ENCODE assay signal across 8 cellular contexts in genomic region chr11:121591405-121592033, GRCh38.
DNase-seq lines count a peak whose midpoint lies in the region; ATAC-seq and TF ChIP-seq lines count a peak whose summit lies in the region.

No MANE protein-coding gene starts in this region.

- H3K9me3 ChIP-seq in MM.1S (replicated peaks; ENCODE audit: insufficient read depth, low read length), result no peaks in the 10 kb centered on the region
- no peaks in the 10 kb centered on the region for H3K9me3 ChIP-seq in gastroesophageal sphincter
- H3K9me3 ChIP-seq in parathyroid adenoma (ENCODE audit: control insufficient read depth, low read length), result no peaks in the 10 kb centered on the region
- no peaks in the 10 kb centered on the region for H3K9me3 ChIP-seq in upper lobe of left lung

- H2AFZ ChIP-seq in MM.1S (ENCODE audit: low read length) (no peak overlapping the region), parathyroid adenoma (peak overlapping the region; percentile 26)

- no peaks in the 10 kb centered on the region for H3K9me3 Mint-ChIP-seq in activated naive CD4-positive, alpha-beta T cell treated with anti-CD3 and anti-CD28 coated beads for 36 hours

- H3K4me1 Mint-ChIP-seq in activated naive CD4-positive, alpha-beta T cell treated with anti-CD3 and anti-CD28 coated beads for 36 hours (ENCODE audit: low read depth), result peaks cover 14% of the 10 kb centered on the region

- H3K4me2 ChIP-seq in MM.1S (ENCODE audit: low read depth, low read length) (no peak overlapping the region), parathyroid adenoma (ENCODE audit: low read length) (no peak overlapping the region)

- H3K79me2 ChIP-seq in MM.1S (ENCODE audit: low read length), result no peaks in the 10 kb centered on the region
- H3K79me2 ChIP-seq in parathyroid adenoma, result no peaks in the 10 kb centered on the region

- CTCF ChIA-PET in activated naive CD4-positive, alpha-beta T cell treated with anti-CD3 and anti-CD28 coated beads for 36 hours (lab: Charles Lee), result interaction anchor here (0.6 to 2.8 kb wide), 25 partner anchors 9 to 397 kb away, joined by 3 to 23 read pairs (median 3); no protein-coding TSS in a partner anchor

- H3K9ac ChIP-seq in MM.1S (ENCODE audit: low read length), result no peak overlapping the region
- H3K9ac ChIP-seq in parathyroid adenoma, result no peak overlapping the region

- H3K27ac ChIP-seq in MM.1S (ENCODE audit: low read length) (no peak overlapping the region), gastroesophageal sphincter (peak overlapping the region in 2 of 4 donors; percentile 81 to 84), parathyroid adenoma (no peak overlapping the region), upper lobe of left lung (no peak overlapping the region)

- 5 to 19% methylated on average over 3 of the region's 3 CpGs for WGBS in gastroesophageal sphincter (ENCODE audit: low coverage in 1 of 2), 2 donors
- 15 to 16% methylated on average over 3 of the region's 3 CpGs for WGBS in upper lobe of left lung, 2 donors

- no peak overlapping the region for H3K4me3 Mint-ChIP-seq in activated naive CD4-positive, alpha-beta T cell treated with anti-CD3 and anti-CD28 coated beads for 36 hours

- intact Hi-C loops in activated naive CD4-positive, alpha-beta T cell treated with anti-CD3 and anti-CD28 coated beads for 36 hours (cut with micrococcal nuclease), result loop anchor here (1.0 kb wide), 4 partner anchors 127 to 342 kb away; no protein-coding TSS in a partner anchor

- peaks cover 37% of the 10 kb centered on the region for H3K36me3 Mint-ChIP-seq in activated naive CD4-positive, alpha-beta T cell treated with anti-CD3 and anti-CD28 coated beads for 36 hours (ENCODE audit: low read depth)

- no peak overlapping the region for H3K27ac Mint-ChIP-seq in activated naive CD4-positive, alpha-beta T cell treated with anti-CD3 and anti-CD28 coated beads for 36 hours

- DNase-seq in activated gamma-delta T cell treated with Interleukin-2 at 50 U/mL for 16 hours (peak; percentile 68), activated gamma-delta T cell (lab: John Stamatoyannopoulos, UW) (no peak), MM.1S (peak; percentile 68), SK-N-DZ (ENCODE audit: low spot score) (peak; percentile 43), upper lobe of left lung (peak in 1 of 2 donors; percentile 65)
- peak; percentile 87 for DNase-seq in activated naive CD4-positive, alpha-beta T cell treated with anti-CD3 and anti-CD28 coated beads for 36 hours

- H3K27me3 Mint-ChIP-seq in activated naive CD4-positive, alpha-beta T cell treated with anti-CD3 and anti-CD28 coated beads for 36 hours (ENCODE audit: low read depth), result no peaks in the 10 kb centered on the region

- H3K27me3 ChIP-seq in MM.1S (replicated peaks; ENCODE audit: insufficient read depth, low read length) (no peaks in the 10 kb centered on the region), gastroesophageal sphincter (no peaks in the 10 kb centered on the region), parathyroid adenoma (ENCODE audit: control insufficient read depth, insufficient read depth, low read length) (no peaks in the 10 kb centered on the region), upper lobe of left lung (no peaks in the 10 kb centered on the region)

- H3K4me3 ChIP-seq in MM.1S (ENCODE audit: low read length) (no peak overlapping the region), gastroesophageal sphincter (no peak overlapping the region), parathyroid adenoma (ENCODE audit: low read depth, low read length) (no peak overlapping the region), upper lobe of left lung (no peak overlapping the region)

- no peaks in the 10 kb centered on the region for H3K9me2 ChIP-seq in MM.1S (replicated peaks; ENCODE audit: insufficient read depth, low read length)

- H3F3A ChIP-seq in MM.1S (ENCODE audit: insufficient read depth, low read length), result no peaks in the 10 kb centered on the region

- H3K36me3 ChIP-seq in MM.1S (replicated peaks; ENCODE audit: insufficient read depth, low read length), result no peaks in the 10 kb centered on the region
- H3K36me3 ChIP-seq in gastroesophageal sphincter, result peaks cover 0 to 32% of the 10 kb centered on the region in 2 donors
- no peaks in the 10 kb centered on the region for H3K36me3 ChIP-seq in parathyroid adenoma (ENCODE audit: control insufficient read depth, insufficient read depth, low read length)
- peaks cover 0 to 12% (median 11%) of the 10 kb centered on the region in 4 donors for H3K36me3 ChIP-seq in upper lobe of left lung

- peak; percentile 61 for ATAC-seq in gastroesophageal sphincter
- ATAC-seq in upper lobe of left lung (ENCODE audit: low FRiP score in 2 of 2), result peak; percentile 82 to 91

- TF ChIP-seq EP300 in gastroesophageal sphincter (IDR thresholded peaks at IDR 0.05), result no peak
- TF ChIP-seq EP300 in upper lobe of left lung (IDR thresholded peaks at IDR 0.05), result no peak

- no peaks in the 10 kb centered on the region for H4K20me1 ChIP-seq in MM.1S (ENCODE audit: insufficient read depth, low read length)

- H3K4me1 ChIP-seq in MM.1S (ENCODE audit: low read length) (no peaks in the 10 kb centered on the region), gastroesophageal sphincter (peaks cover 0 to 38% (median 2%) of the 10 kb centered on the region in 3 donors), parathyroid adenoma (no peaks in the 10 kb centered on the region), upper lobe of left lung (peaks cover 0 to 11% (median 7%) of the 10 kb centered on the region in 4 donors)

- TF ChIP-seq CTCF in MM.1S (IDR thresholded peaks at IDR 0.05; ENCODE audit: low read length) (peak; percentile 84), gastroesophageal sphincter (IDR thresholded peaks at IDR 0.05) (peak; percentile 73 to 90 (median 85)), parathyroid adenoma (IDR thresholded peaks at IDR 0.05) (peak; percentile 62), upper lobe of left lung (IDR thresholded peaks at IDR 0.05) (peak; percentile 74 to 90 (median 82))

- TF ChIP-seq POLR2A in gastroesophageal sphincter (IDR thresholded peaks at IDR 0.05) (no peak), upper lobe of left lung (IDR thresholded peaks at IDR 0.05) (no peak)
